14 cellular contexts compared by ENCODE assay signal in the genomic region with DNA sequence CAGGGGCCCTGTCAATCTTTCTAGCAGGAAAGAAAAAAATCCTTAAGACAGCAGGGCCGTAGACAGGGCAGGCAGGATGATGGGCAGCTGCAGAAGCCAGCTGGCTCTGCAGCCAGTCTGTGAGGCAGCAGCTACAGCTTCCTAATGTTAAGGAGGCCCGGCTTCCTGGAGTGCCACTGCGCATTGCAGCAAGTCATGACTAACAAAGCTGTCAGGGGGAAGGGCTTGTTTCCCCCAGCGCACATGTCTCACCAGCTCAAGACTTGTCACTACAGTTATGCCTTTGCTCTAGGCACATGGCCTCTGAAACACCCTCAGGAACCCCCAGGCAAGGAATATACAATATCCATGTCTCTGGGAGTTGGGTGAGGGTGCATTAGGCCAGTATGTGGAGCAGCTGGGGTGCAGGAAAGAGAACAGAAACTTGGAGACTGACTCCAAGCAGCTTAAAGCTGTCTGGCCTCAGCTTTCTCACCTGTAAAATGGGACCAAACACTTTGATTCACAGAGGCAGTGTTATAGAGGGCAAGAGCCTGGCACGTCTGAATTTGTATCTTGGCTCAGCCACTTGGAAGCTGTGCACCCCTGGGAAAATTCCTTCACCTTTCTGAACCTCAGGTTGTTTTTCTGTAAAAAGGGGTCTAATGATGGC.
DNase-seq lines count a peak whose midpoint lies in the region; ATAC-seq, FAIRE-seq and TF ChIP-seq lines count a peak whose summit lies in the region.
"Had no signal": no experiment of that assay in that cellular context is flagged by ENCODE, and none has a peak within 500 bp of the region (broad histone marks: within the 10 kb centered on the region; RNA-seq: fewer than 3 reads in every experiment).

No MANE protein-coding gene starts in this region.

- H3K9ac ChIP-seq in HepG2 (ENCODE audit: insufficient read depth, low read depth, low read length): no peak overlapping the region

- no peaks in the 10 kb centered on the region for H4K20me1 ChIP-seq in HepG2 (ENCODE audit: insufficient read depth, low read length)

- TF ChIP-seq CTCF in HepG2 (CRISPR knock-in tag; IDR thresholded peaks at IDR 0.05) (no peak), right lobe of liver (IDR thresholded peaks at IDR 0.05) (no peak), esophagus muscularis mucosa (IDR thresholded peaks at IDR 0.05) (no peak)

- no peak for TF ChIP-seq RAD21 in HepG2 (CRISPR knock-in tag; IDR thresholded peaks at IDR 0.05)

- in situ Hi-C loops in HepG2 (cut with HindIII; ENCODE audit: extremely low pct_ligation_motif_present, low pct_unique_long_range_greater_than_20kb): no loop called here

- no peak for DNase-seq in HepG2 (ENCODE audit: low spot score)
- no peak for DNase-seq in right lobe of liver
- DNase-seq in caudate nucleus (lab: John Stamatoyannopoulos, UW): peak in 38 of 61 donors; percentile 4 to 58 (median 22)
- no peak for DNase-seq in T-helper 9 cell
- no peak for DNase-seq in esophagus muscularis mucosa (ENCODE audit: extremely low spot score)
- DNase-seq in NCI-H2029 (lab: John Stamatoyannopoulos, UW): no peak
- DNase-seq: activated CD8-positive, alpha-beta T cell treated with anti-CD3 and anti-CD28 coated beads, Interleukin-2, amount 10 ng/mL, durations not matched to agents 7 days and 5 days; activated naive CD4-positive, alpha-beta T cell treated with anti-CD3 and anti-CD28 coated beads for 36 hours; IMR-90; left cardiac atrium; NCI-H187; PC-9 had no signal

- FAIRE-seq in HepG2 (lab: Jason Lieb, UNC): no peak

- CTCF ChIA-PET in HepG2 (lab: Yijun Ruan, JAX; ENCODE audit: low intra/inter-chr PET ratio, low total read pairs): no interaction called here

- H3K9me3 ChIP-seq in HepG2 (ENCODE audit: low read length) (peaks cover 40% of the 10 kb centered on the region), right lobe of liver (no peaks in the 10 kb centered on the region), esophagus muscularis mucosa (no peaks in the 10 kb centered on the region)

- H3K4me1 ChIP-seq in HepG2 (ENCODE audit: insufficient read depth, low read length): peaks cover 9% of the 10 kb centered on the region
- H3K4me1 ChIP-seq in right lobe of liver: peaks cover 0 to 24% (median 10%) of the 10 kb centered on the region in 4 donors
- peaks cover 0 to 3% (median 0%) of the 10 kb centered on the region in 4 donors for H3K4me1 ChIP-seq in esophagus muscularis mucosa

- no peak overlapping the region for H2AFZ ChIP-seq in HepG2 (ENCODE audit: low read length)
- H2AFZ ChIP-seq: PC-9 had no signal

- POLR2A ChIA-PET in HepG2 (lab: Yijun Ruan, JAX): no interaction called here

- H3K79me2 ChIP-seq in HepG2 (ENCODE audit: insufficient read depth, low read length): no peaks in the 10 kb centered on the region

- intact Hi-C loops in HepG2 (cut with micrococcal nuclease; ENCODE audit: unreplicated experiment): no loop called here
- intact Hi-C loops in right lobe of liver (cut with DNase I): no loop called here
- intact Hi-C loops in esophagus muscularis mucosa (cut with DNase I): no loop called here

- no peak overlapping the region for H3K27ac ChIP-seq in HepG2 (ENCODE audit: extremely low read length, insufficient read depth, low read length)
- no peak overlapping the region for H3K27ac ChIP-seq in right lobe of liver
- H3K27ac ChIP-seq in caudate nucleus (ENCODE audit: low read depth, low read length): peak overlapping the region; percentile 2
- peak overlapping the region; percentile 30 for H3K27ac ChIP-seq in layer of hippocampus (ENCODE audit: low read depth, low read length)
- H3K27ac ChIP-seq in esophagus muscularis mucosa (replicated peaks in 1 of 4): no peak overlapping the region
- H3K27ac ChIP-seq: PC-9 had no signal

- 16% methylated on average over 5 of the region's 5 CpGs for WGBS in HepG2 (ENCODE audit: low lambda C conversion rate)
- 37% methylated on average over 3 of the region's 5 CpGs for WGBS in right lobe of liver (ENCODE audit: insufficient coverage, low coverage, low lambda C conversion rate, missing lambda C conversion rate)
- WGBS in esophagus muscularis mucosa: 43% methylated on average over 4 of the region's 5 CpGs

- no peak for TF ChIP-seq EP300 in HepG2 (IDR thresholded peaks at IDR 0.05; ENCODE audit: low read depth in 2 of 2, low read length in 2 of 2)
- TF ChIP-seq EP300 in HepG2 (CRISPR knock-in tag; IDR thresholded peaks at IDR 0.05; ENCODE audit: borderline replicate concordance): no peak
- no peak for TF ChIP-seq EP300 in esophagus muscularis mucosa (IDR thresholded peaks at IDR 0.05)

- no peaks in the 10 kb centered on the region; a peak in 1 of 5 replicates for H3K27me3 ChIP-seq in HepG2 (ENCODE audit: control insufficient read depth in 1 of 2, insufficient read depth in 2 of 2, low read length in 2 of 2)
- H3K27me3 ChIP-seq in right lobe of liver: no peaks in the 10 kb centered on the region
- H3K27me3 ChIP-seq in layer of hippocampus (ENCODE audit: control insufficient read depth, insufficient read depth, low read length): no peaks in the 10 kb centered on the region
- H3K27me3 ChIP-seq in esophagus muscularis mucosa: no peaks in the 10 kb centered on the region

- ATAC-seq in HepG2 (no peak), right lobe of liver (no peak), GM18519 (IDR thresholded peaks at IDR 0.05; ENCODE audit: low FRiP score, unreplicated experiment) (no peak)
- ATAC-seq: activated CD8-positive, alpha-beta T cell treated with anti-CD3 and anti-CD28 coated beads, Interleukin-2, amount 10 ng/mL, durations not matched to agents 7 days and 5 days; left cardiac atrium had no signal

- H3K4me3 ChIP-seq in HepG2 (replicated peaks in 1 of 3; ENCODE audit: insufficient read depth in 1 of 3, low read depth in 2 of 3, low read length in 3 of 3) (no peak overlapping the region), right lobe of liver (no peak overlapping the region), esophagus muscularis mucosa (no peak overlapping the region)
- H3K4me3 ChIP-seq: PC-9 had no signal

- no peak overlapping the region for H3K4me2 ChIP-seq in HepG2 (ENCODE audit: low read depth, low read length)
- H3K4me2 ChIP-seq: PC-9 had no signal

- no TSS peak for BruUV-seq in HepG2 (replicated peaks; lab: Mats Ljungman, UMichigan)

- H3K36me3 ChIP-seq in HepG2 (replicated peaks in 1 of 2; ENCODE audit: control insufficient read depth in 1 of 2, insufficient read depth in 2 of 2, low read length in 2 of 2) (no peaks in the 10 kb centered on the region), right lobe of liver (no peaks in the 10 kb centered on the region), esophagus muscularis mucosa (no peaks in the 10 kb centered on the region)

- TF ChIP-seq POLR2A in HepG2 (IDR thresholded peaks at IDR 0.05; ENCODE audit: insufficient read depth in 1 of 2, low read depth in 2 of 2, low read length in 2 of 2) (no peak), right lobe of liver (IDR thresholded peaks at IDR 0.05) (no peak), esophagus muscularis mucosa (IDR thresholded peaks at IDR 0.05; ENCODE audit: low read depth) (no peak)

TF ChIP-seq in HepG2, 621 proteins besides CTCF, POLR2A, EP300 and RAD21:
- TF ChIP-seq NAIF1 (CRISPR knock-in tag; IDR thresholded peaks at IDR 0.05; ENCODE audit: borderline replicate concordance) (no peak), RARA (CRISPR knock-in tag; IDR thresholded peaks at IDR 0.05) (no peak), ATRX (CRISPR knock-in tag; IDR thresholded peaks at IDR 0.05; ENCODE audit: borderline replicate concordance) (no peak), IRF2 (CRISPR knock-in tag; IDR thresholded peaks at IDR 0.05) (no peak), SMAD1 (CRISPR knock-in tag; IDR thresholded peaks at IDR 0.05; ENCODE audit: borderline replicate concordance, low read depth) (no peak), ZSCAN21 (CRISPR knock-in tag; IDR thresholded peaks at IDR 0.05; ENCODE audit: borderline replicate concordance) (no peak), ZNF629 (CRISPR knock-in tag; conservative IDR thresholded peaks at IDR 0.05) (peak; percentile 60), KLF11 (CRISPR knock-in tag; IDR thresholded peaks at IDR 0.05) (no peak), GATAD2A (CRISPR knock-in tag; IDR thresholded peaks at IDR 0.05) (no peak)
- TF ChIP-seq, protein P1, sequence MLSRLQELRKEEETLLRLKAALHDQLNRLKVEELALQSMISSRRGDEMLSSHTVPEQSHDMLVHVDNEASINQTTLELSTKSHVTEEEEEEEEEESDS (CRISPR knock-in tag; IDR thresholded peaks at IDR 0.05; ENCODE audit: borderline replicate concordance): no peak
- TF ChIP-seq, protein P2, sequence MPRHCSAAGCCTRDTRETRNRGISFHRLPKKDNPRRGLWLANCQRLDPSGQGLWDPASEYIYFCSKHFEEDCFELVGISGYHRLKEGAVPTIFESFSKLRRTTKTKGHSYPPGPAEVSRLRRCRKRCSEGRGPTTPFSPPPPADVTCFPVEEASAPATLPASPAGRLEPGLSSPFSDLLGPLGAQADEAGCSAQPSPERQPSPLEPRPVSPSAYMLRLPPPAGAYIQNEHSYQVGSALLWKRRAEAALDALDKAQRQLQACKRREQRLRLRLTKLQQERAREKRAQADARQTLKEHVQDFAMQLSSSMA (CRISPR knock-in tag; IDR thresholded peaks at IDR 0.05): no peak
- TF ChIP-seq, protein P3, sequence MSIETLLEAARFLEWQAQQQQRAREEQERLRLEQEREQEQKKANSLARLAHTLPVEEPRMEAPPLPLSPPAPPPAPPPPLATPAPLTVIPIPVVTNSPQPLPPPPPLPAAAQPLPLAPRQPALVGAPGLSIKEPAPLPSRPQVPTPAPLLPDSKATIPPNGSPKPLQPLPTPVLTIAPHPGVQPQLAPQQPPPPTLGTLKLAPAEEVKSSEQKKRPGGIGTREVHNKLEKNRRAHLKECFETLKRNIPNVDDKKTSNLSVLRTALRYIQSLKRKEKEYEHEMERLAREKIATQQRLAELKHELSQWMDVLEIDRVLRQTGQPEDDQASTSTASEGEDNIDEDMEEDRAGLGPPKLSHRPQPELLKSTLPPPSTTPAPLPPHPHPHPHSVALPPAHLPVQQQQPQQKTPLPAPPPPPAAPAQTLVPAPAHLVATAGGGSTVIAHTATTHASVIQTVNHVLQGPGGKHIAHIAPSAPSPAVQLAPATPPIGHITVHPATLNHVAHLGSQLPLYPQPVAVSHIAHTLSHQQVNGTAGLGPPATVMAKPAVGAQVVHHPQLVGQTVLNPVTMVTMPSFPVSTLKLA (IDR thresholded peaks at IDR 0.05): peak; percentile 67

Comparison
In these comparisons a context has a peak if more than half of its experiments do, and no peak if none do; other contexts are left out.
1. DNase-seq: peak in caudate nucleus (38 of 61); none in HepG2 (single experiment), right lobe of liver (0 of 3), T-helper 9 cell (single experiment), esophagus muscularis mucosa (single experiment) and NCI-H2029 (single experiment).
2. H3K27ac ChIP-seq: peak in caudate nucleus (single experiment) and layer of hippocampus (single experiment); none in HepG2 (single experiment), right lobe of liver (0 of 3) and esophagus muscularis mucosa (0 of 4).